ENCODE assay signal across 32 cellular contexts in the genomic region with DNA sequence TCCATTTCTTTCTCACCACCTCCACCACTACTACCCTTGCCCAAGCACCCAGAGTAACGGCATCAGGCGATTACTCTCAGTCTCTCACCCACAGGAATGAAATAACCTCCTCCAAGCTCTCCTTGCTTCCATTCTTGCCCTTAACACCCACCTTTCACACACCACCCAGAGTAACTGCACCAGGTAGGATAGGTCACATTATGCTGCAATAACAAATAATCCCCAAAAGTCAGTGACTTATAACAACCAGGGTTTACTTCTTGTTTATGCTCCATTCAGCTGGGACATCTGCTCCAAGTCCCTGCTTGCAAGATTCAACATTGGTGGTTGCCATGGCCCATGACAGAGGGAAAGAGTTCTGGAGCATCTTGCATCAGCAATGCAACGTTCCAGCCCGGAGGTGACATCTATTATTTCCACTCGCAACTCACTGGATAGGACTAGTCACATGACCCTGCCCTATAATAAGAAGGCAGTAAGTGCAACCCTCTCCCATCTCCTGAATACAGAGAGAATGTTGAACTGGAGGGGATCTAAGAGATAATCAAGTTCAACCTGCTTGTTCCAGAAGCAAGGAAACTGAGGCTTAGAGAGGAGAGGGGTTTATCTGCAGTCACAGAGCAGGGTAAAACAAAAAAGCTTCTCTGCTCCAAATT.
"Had no signal": no experiment of that assay in that cellular context is flagged by ENCODE, and none has a peak within 500 bp of the region (broad histone marks: within the 10 kb centered on the region; RNA-seq: fewer than 3 reads in every experiment).

No MANE protein-coding gene starts in this region.

- H3K9ac ChIP-seq: neural progenitor cell, parathyroid adenoma had no signal

- H3K4me3 ChIP-seq: neural progenitor cell, ovary, psoas muscle, skin epidermis, smooth muscle cell, spleen, suprapubic skin, testis, tibial artery, transverse colon, upper lobe of right lung, uterus had no signal

- H3K9me3 Mint-ChIP-seq: natural killer cell treated with Interleukin-12 subunit alpha and Interleukin-12 subunit beta and Interleukin-15 and Interleukin-18, amount 100 ng/mL, for 72 hours; nephron progenitor cell; neural progenitor cell; stimulated activated memory B cell treated with anti-CD40 and anti-IgM and Interleukin-4, amounts not matched to agents 10 μg/mL and 1 μg/mL and 100 μg/mL, for 72 hours; type B pancreatic cell had no signal

- H3K4me1 Mint-ChIP-seq: naive thymus-derived CD8-positive, alpha-beta T cell; neural progenitor cell; stimulated activated memory B cell treated with anti-CD40 and anti-IgM and Interleukin-4, amounts not matched to agents 10 μg/mL and 1 μg/mL and 100 μg/mL, for 72 hours; stimulated activated naive CD8-positive, alpha-beta T cell treated with anti-CD3 and anti-CD28 coated beads, Interleukin-15, amount 100 ng/mL, for 72 hours had no signal

- H3K27ac ChIP-seq: neural progenitor cell, ovary, parathyroid adenoma, psoas muscle, skin epidermis, spleen, suprapubic skin, testis, tibial artery, transverse colon, upper lobe of right lung, uterus had no signal

- H3K27me3 ChIP-seq: neural progenitor cell, ovary, testis, transverse colon, uterus had no signal

- H3K27ac Mint-ChIP-seq: natural killer cell treated with Interleukin-12 subunit alpha and Interleukin-12 subunit beta and Interleukin-15 and Interleukin-18, amount 100 ng/mL, for 72 hours; nephron progenitor cell; neural progenitor cell; progenitor cell of endocrine pancreas; stimulated activated memory B cell treated with anti-CD40 and anti-IgM and Interleukin-4, amounts not matched to agents 10 μg/mL and 1 μg/mL and 100 μg/mL, for 72 hours; stimulated activated naive CD8-positive, alpha-beta T cell treated with anti-CD3 and anti-CD28 coated beads, Interleukin-15, amount 100 ng/mL, for 72 hours; type B pancreatic cell had no signal

- H3K79me2 ChIP-seq: parathyroid adenoma had no signal

- H3K4me3 Mint-ChIP-seq: naive thymus-derived CD8-positive, alpha-beta T cell; natural killer cell treated with Interleukin-12 subunit alpha and Interleukin-12 subunit beta and Interleukin-15 and Interleukin-18, amount 100 ng/mL, for 72 hours; nephron progenitor cell; neural progenitor cell; stimulated activated memory B cell treated with anti-CD40 and anti-IgM and Interleukin-4, amounts not matched to agents 10 μg/mL and 1 μg/mL and 100 μg/mL, for 72 hours; stimulated activated naive CD8-positive, alpha-beta T cell treated with anti-CD3 and anti-CD28 coated beads, Interleukin-15, amount 100 ng/mL, for 72 hours; type B pancreatic cell had no signal

- H3K4me2 ChIP-seq: neural progenitor cell, smooth muscle cell had no signal

- H3K36me3 Mint-ChIP-seq: naive thymus-derived CD8-positive, alpha-beta T cell; natural killer cell treated with Interleukin-12 subunit alpha and Interleukin-12 subunit beta and Interleukin-15 and Interleukin-18, amount 100 ng/mL, for 72 hours; neural progenitor cell; stimulated activated memory B cell treated with anti-CD40 and anti-IgM and Interleukin-4, amounts not matched to agents 10 μg/mL and 1 μg/mL and 100 μg/mL, for 72 hours; type B pancreatic cell had no signal

- ATAC-seq: naive thymus-derived CD8-positive, alpha-beta T cell; natural killer cell treated with Interleukin-12 subunit alpha and Interleukin-12 subunit beta and Interleukin-15 and Interleukin-18, amount 100 ng/mL, for 72 hours; psoas muscle; right cardiac atrium; sciatic nerve; stimulated activated memory B cell treated with anti-CD40 and anti-IgM and Interleukin-4, amounts not matched to agents 10 μg/mL and 1 μg/mL and 100 μg/mL, for 72 hours; stimulated activated naive CD8-positive, alpha-beta T cell treated with anti-CD3 and anti-CD28 coated beads, Interleukin-15, amount 100 ng/mL, for 72 hours; stimulated activated naive CD8-positive, alpha-beta T cell treated with anti-CD3 and anti-CD28 coated beads, Interleukin-15, Interleukin-2, amounts not matched to agents 100 U/mL and 50 U/mL, for 24 hours; upper lobe of right lung had no signal

- H3K36me3 ChIP-seq: neural progenitor cell, ovary, spleen, suprapubic skin, tibial artery, transverse colon, upper lobe of right lung, uterus had no signal

- DNase-seq: naive thymus-derived CD8-positive, alpha-beta T cell; nephron progenitor cell; occipital lobe; ovary; posterior cingulate gyrus; psoas muscle; right cardiac atrium; spleen; stimulated activated CD4-positive, alpha-beta T cell treated with anti-CD3 and anti-CD28 coated beads, Interleukin-12 subunit alpha, Interleukin-12 subunit beta, amount 100 ng/mL, for 4 hours; stimulated activated CD4-positive, alpha-beta T cell treated with anti-CD3 and anti-CD28 coated beads, Interleukin-1b, Interleukin-23, amount 100 ng/mL, for 48 hours; stimulated activated CD4-positive, alpha-beta T cell treated with anti-CD3 and anti-CD28 coated beads, Interleukin-4, amount 100 ng/mL, for 1 hour; stimulated activated CD4-positive, alpha-beta T cell treated with anti-CD3 and anti-CD28 coated beads, Interleukin-4, amount 100 ng/mL, for 4 hours; stimulated activated CD8-positive, alpha-beta memory T cell treated with anti-CD3 and anti-CD28 coated beads, Interleukin-4, amount 100 ng/mL, for 48 hours; stimulated activated naive CD4-positive, alpha-beta T cell; stimulated activated naive CD8-positive, alpha-beta T cell treated with anti-CD3 and anti-CD28 coated beads, Interleukin-15, amount 100 ng/mL, for 72 hours; stimulated activated naive CD8-positive, alpha-beta T cell treated with anti-CD3 and anti-CD28 coated beads, Interleukin-15, Interleukin-2, amounts not matched to agents 100 U/mL and 50 U/mL, for 24 hours; substantia nigra; testis; tibial artery; transverse colon; upper lobe of right lung; uterus had no signal

- H3K4me1 ChIP-seq: neural progenitor cell, parathyroid adenoma, psoas muscle, spleen, suprapubic skin, testis, tibial artery, transverse colon, upper lobe of right lung, uterus had no signal

- H3K9me3 ChIP-seq: ovary, psoas muscle, spleen, suprapubic skin, testis, tibial artery, transverse colon, upper lobe of right lung, uterus had no signal

- H2AFZ ChIP-seq: neural progenitor cell, parathyroid adenoma had no signal
